In the genomic region with DNA sequence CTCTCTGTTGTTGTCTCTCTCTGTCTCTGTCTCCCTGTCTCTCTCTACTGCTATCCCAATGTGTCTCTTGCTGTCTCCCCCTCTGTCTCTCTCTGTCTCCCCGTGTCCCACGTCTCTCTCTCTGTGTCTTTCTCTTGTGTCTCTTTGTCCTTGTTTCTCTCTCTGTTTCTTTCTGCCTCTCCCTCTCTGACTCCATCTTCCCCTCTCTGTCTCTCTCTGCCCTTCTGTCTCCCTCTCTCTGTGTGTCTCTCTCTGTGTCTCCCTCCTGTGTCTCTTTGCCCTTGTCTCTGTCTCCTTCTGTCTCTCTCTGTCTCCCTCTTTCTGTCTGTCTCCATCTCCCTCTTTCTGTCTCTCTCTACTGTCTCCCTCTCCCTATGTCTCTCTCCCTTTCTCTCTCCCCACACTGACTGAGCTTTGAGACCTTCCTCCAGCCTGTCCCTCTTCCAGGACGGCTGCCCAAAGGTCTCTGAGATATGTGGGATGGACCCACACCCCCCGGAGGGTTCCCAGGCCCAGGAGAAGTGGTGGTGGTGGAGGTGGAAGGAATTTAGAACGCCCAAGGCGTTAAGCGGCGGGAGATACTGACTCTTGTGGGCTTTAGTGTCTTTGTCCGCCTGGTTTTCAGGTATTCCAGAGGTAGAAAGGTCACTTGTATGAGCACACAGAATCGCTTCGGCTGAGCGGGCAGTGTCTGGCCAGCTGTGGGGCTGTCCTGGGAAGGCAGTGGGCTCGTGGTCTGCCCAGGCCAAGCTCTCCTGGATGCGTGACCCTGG, we compare ENCODE assay signal across 24 cellular contexts.
"Had no signal": no experiment of that assay in that cellular context is flagged by ENCODE, and none has a peak within 500 bp of the region (broad histone marks: within the 10 kb centered on the region; RNA-seq: fewer than 3 reads in every experiment).

No MANE protein-coding gene starts in this region.

- H3K4me1 ChIP-seq: SJSA1 had no signal

- DNase-seq: activated CD4-positive, alpha-beta T cell treated with anti-CD3 and anti-CD28 coated beads for 4 hours; activated CD8-positive, alpha-beta T cell treated with anti-CD3 and anti-CD28 coated beads, Interleukin-2, amount 10 ng/mL, durations not matched to agents 7 days and 5 days; activated gamma-delta T cell; activated naive CD4-positive, alpha-beta T cell treated with anti-CD3 and anti-CD28 coated beads for 36 hours; activated T-cell treated with anti-CD3 and anti-CD28 coated beads, Interleukin-2, amount 50 U/mL, for 4 hours; brain microvascular endothelial cell; MM.1S; NCI-H1105; NCI-H1436 treated with DMSO at 0.1 percent for 48 hours; NCI-H187; NCI-H2081; NCI-H510A treated with DMSO at 0.1 percent for 48 hours; NCI-H69; NK-92 treated with Interleukin-12 subunit alpha and Interleukin-12 subunit beta, amount 100 ng/mL, for 24 hours; SHP77; SW 1271 had no signal

- H3K9me3 ChIP-seq: SJSA1 had no signal

- H3K4me3 ChIP-seq: cardiac muscle cell, SJSA1 had no signal

- ATAC-seq: activated CD4-positive, CD25-positive, alpha-beta regulatory T cell treated with anti-CD3 and anti-CD28 coated beads, Interleukin-2, amount 50 U/mL, for 24 hours; activated CD8-positive, alpha-beta T cell treated with anti-CD3 and anti-CD28 coated beads, Interleukin-2, amount 10 ng/mL, durations not matched to agents 7 days and 5 days; activated T-cell treated with anti-CD3 and anti-CD28 coated beads, Interleukin-2, amount 50 U/mL, for 4 hours; activated T-helper 17 cell treated with anti-CD3 and anti-CD28 coated beads, Interleukin-2, amount 50 U/mL, for 72 hours; SK-N-SH treated with all-trans-retinoic acid at 6 μM for 48 hours had no signal

- FAIRE-seq: RCC 7860 had no signal

- H3K36me3 Mint-ChIP-seq: activated naive CD8-positive, alpha-beta T cell had no signal

- H3K36me3 ChIP-seq: brain microvascular endothelial cell, cardiac muscle cell, SJSA1 had no signal

- H3K4me1 Mint-ChIP-seq: activated T-helper 17 cell treated with anti-CD3 and anti-CD28 coated beads, Interleukin-2, amount 50 U/mL, for 72 hours had no signal

- H3K27ac ChIP-seq: brain microvascular endothelial cell, cardiac muscle cell, SJSA1 had no signal

- H3K9me3 Mint-ChIP-seq: activated naive CD4-positive, alpha-beta T cell treated with anti-CD3 and anti-CD28 coated beads for 36 hours; activated T-cell treated with anti-CD3 and anti-CD28 coated beads, Interleukin-2, amount 50 U/mL, for 4 hours; activated T-helper 17 cell treated with anti-CD3 and anti-CD28 coated beads, Interleukin-2, amount 50 U/mL, for 72 hours; T-helper 1 cell treated with Interleukin-12 subunit alpha and Interleukin-12 subunit beta and Interleukin-4 antibody, amounts not matched to agents 30 μg/mL and 1 μg/mL, for 36 hours had no signal

- H3K4me3 Mint-ChIP-seq: activated CD8-positive, alpha-beta T cell treated with anti-CD3 and anti-CD28 coated beads, Interleukin-2, amount 10 ng/mL, durations not matched to agents 7 days and 5 days; activated naive CD4-positive, alpha-beta T cell treated with anti-CD3 and anti-CD28 coated beads for 36 hours; activated naive CD8-positive, alpha-beta T cell; activated T-cell treated with anti-CD3 and anti-CD28 coated beads, Interleukin-2, amount 50 U/mL, for 4 hours; activated T-helper 17 cell treated with anti-CD3 and anti-CD28 coated beads, Interleukin-2, amount 50 U/mL, for 72 hours; T-helper 1 cell treated with Interleukin-12 subunit alpha and Interleukin-12 subunit beta and Interleukin-4 antibody, amounts not matched to agents 30 μg/mL and 1 μg/mL, for 36 hours had no signal

- H3K27ac Mint-ChIP-seq: activated CD8-positive, alpha-beta T cell treated with anti-CD3 and anti-CD28 coated beads, Interleukin-2, amount 10 ng/mL, durations not matched to agents 7 days and 5 days; activated naive CD4-positive, alpha-beta T cell treated with anti-CD3 and anti-CD28 coated beads for 36 hours; activated naive CD8-positive, alpha-beta T cell; activated T-helper 17 cell treated with anti-CD3 and anti-CD28 coated beads, Interleukin-2, amount 50 U/mL, for 72 hours; T-helper 1 cell treated with Interleukin-12 subunit alpha and Interleukin-12 subunit beta and Interleukin-4 antibody, amounts not matched to agents 30 μg/mL and 1 μg/mL, for 36 hours had no signal

- H3K27me3 ChIP-seq: brain microvascular endothelial cell, cardiac muscle cell had no signal
